Comparison of ENCODE assay signal across 16 cellular contexts in genomic region chr15:51841401-51842040, GRCh38. TPM values are rescaled to one million over a fixed set of nuclear protein-coding genes. Genes with fewer than 3 reads are reported as not detected.
A peak's percentile ranks its signal among the peaks of the same experiment; 100 is the strongest.
DNase-seq lines count a peak whose midpoint lies in the region; ATAC-seq and TF ChIP-seq lines count a peak whose summit lies in the region.
"Had no signal": no experiment of that assay in that cellular context is flagged by ENCODE, and none has a peak within 500 bp of the region (broad histone marks: within the 10 kb centered on the region; RNA-seq: fewer than 3 reads in every experiment).

No MANE protein-coding gene starts in this region.

- H3K4me1 ChIP-seq in Panc1 (ENCODE audit: control insufficient read depth, insufficient read depth, low read length) (peaks cover 47% of the 10 kb centered on the region), upper lobe of right lung (peaks cover 89% of the 10 kb centered on the region)

- DNase-seq in left ventricle myocardium superior (no peak), cardiac septum (ENCODE audit: low spot score) (no peak), Panc1 (ENCODE audit: low read depth, low spot score) (no peak), dermis blood vessel endothelial cell (peak; percentile 67), upper lobe of right lung (peak; percentile 66), left colon (no peak)
- DNase-seq: activated CD4-positive, alpha-beta T cell treated with anti-CD3 and anti-CD28 coated beads, Interleukin-2, amount 10 ng/mL, durations not matched to agents 7 days and 5 days; activated gamma-delta T cell; brain microvascular endothelial cell; effector CD8-positive, alpha-beta T cell; MM.1S; NCI-H2171 treated with DMSO at 0.1 percent for 48 hours; posterior cingulate gyrus; stimulated activated CD4-positive, alpha-beta T cell treated with anti-CD3 and anti-CD28 coated beads, Interleukin-12 subunit alpha, Interleukin-12 subunit beta, amount 100 ng/mL, for 4 hours had no signal

- H3K27me3 ChIP-seq in Panc1 (ENCODE audit: control insufficient read depth, insufficient read depth, low read length) (no peaks in the 10 kb centered on the region), upper lobe of right lung (no peaks in the 10 kb centered on the region)
- H3K27me3 ChIP-seq: brain microvascular endothelial cell had no signal

- no peaks in the 10 kb centered on the region for H3K36me3 ChIP-seq in Panc1 (ENCODE audit: control insufficient read depth, insufficient read depth, low read length)
- no peaks in the 10 kb centered on the region for H3K36me3 ChIP-seq in upper lobe of right lung
- H3K36me3 ChIP-seq: brain microvascular endothelial cell had no signal

- CTCF ChIA-PET in Panc1 (lab: Charles Lee) = no interaction called here

- in situ Hi-C loops in Panc1 (cut with HindIII; ENCODE audit: low pct_unique_long_range_greater_than_20kb, low sequenced_read_pairs) = no loop called here

- TF ChIP-seq CTCF in Panc1 (IDR thresholded peaks at IDR 0.05) (no peak), upper lobe of right lung (IDR thresholded peaks at IDR 0.05) (no peak)

- POLR2A ChIA-PET in Panc1 (lab: Charles Lee) = no interaction called here

- H3K4me3 ChIP-seq in Panc1 (ENCODE audit: low read depth in 2 of 2, low read length in 2 of 2) = no peak overlapping the region
- no peak overlapping the region for H3K4me3 ChIP-seq in upper lobe of right lung

- intact Hi-C loops in left ventricle myocardium superior (cut with micrococcal nuclease) = no loop called here
- intact Hi-C loops in cardiac septum (cut with DNase I) = no loop called here
- intact Hi-C loops in Panc1 (cut with micrococcal nuclease; ENCODE audit: unreplicated experiment) = no loop called here
- intact Hi-C loops in upper lobe of right lung (cut with DNase I) = no loop called here
- intact Hi-C loops in left colon (cut with DNase I, micrococcal nuclease) = no loop called here

- ATAC-seq in left ventricle myocardium superior = peak; percentile 14
- ATAC-seq in Panc1 = no peak
- peak; percentile 52 for ATAC-seq in upper lobe of right lung
- no peak for ATAC-seq in GM19395 (IDR thresholded peaks at IDR 0.05; ENCODE audit: unreplicated experiment)
- ATAC-seq in GM21723 (IDR thresholded peaks at IDR 0.05; ENCODE audit: unreplicated experiment) = no peak
- ATAC-seq in left colon = no peak

- BruUV-seq in Panc1 (replicated peaks; lab: Mats Ljungman, UMichigan) = TSS peak; percentile 9

- H3K9me3 ChIP-seq in Panc1 (ENCODE audit: control insufficient read depth, insufficient read depth, low read depth, low read length) (no peaks in the 10 kb centered on the region), upper lobe of right lung (no peaks in the 10 kb centered on the region)

- H3K27ac ChIP-seq in Panc1 (ENCODE audit: low read length) (no peak overlapping the region), upper lobe of right lung (peak overlapping the region; percentile 48)
- H3K27ac ChIP-seq: brain microvascular endothelial cell had no signal

RNA-seq across cellular contexts. Expression of gene TMOD3, which starts 12.1 kb away (rescaled TPM):
- 19.9 TPM for total RNA-seq in left ventricle myocardium superior
- total RNA-seq in cardiac septum = 17.4 TPM
- 53.4 TPM for total RNA-seq in Panc1 (2021; ENCODE audit: unreplicated experiment)
- 23.8 TPM for polyA plus RNA-seq in Panc1 (2012; ENCODE audit: insufficient read length)
- 86.6 and 142 TPM in 2 replicates for total RNA-seq in dermis blood vessel endothelial cell
- total RNA-seq in upper lobe of right lung = 78.4 TPM
- total RNA-seq in left colon = 10 to 100 TPM; 63.5 to 72.2 TPM

Comparison
In these comparisons a context has a peak if more than half of its experiments do, and no peak if none do; other contexts are left out.
1. ATAC-seq: peak in left ventricle myocardium superior (single experiment) and upper lobe of right lung (single experiment); none in Panc1 (single experiment), GM19395 (single experiment), GM21723 (single experiment) and left colon (single experiment).
2. DNase-seq: peak in dermis blood vessel endothelial cell (single experiment) and upper lobe of right lung (single experiment); none in left ventricle myocardium superior (single experiment), cardiac septum (single experiment), Panc1 (single experiment) and left colon (0 of 2).